Comparison of ENCODE assay signal across 8 cellular contexts in genomic region chr11:64777449-64778222, GRCh38. TPM values are rescaled to one million over a fixed set of nuclear protein-coding genes. Genes with fewer than 3 reads are reported as not detected.
DNase-seq lines count a peak whose midpoint lies in the region; ATAC-seq and TF ChIP-seq lines count a peak whose summit lies in the region.

No MANE protein-coding gene starts in this region.

- no peaks in the 10 kb centered on the region for H3K9me3 ChIP-seq in CD8-positive, alpha-beta T cell (ENCODE audit: low read length)
- H3K9me3 ChIP-seq in breast epithelium, result no peaks in the 10 kb centered on the region

- no peaks in the 10 kb centered on the region for H3K27me3 Mint-ChIP-seq in CD8-positive, alpha-beta T cell (ENCODE audit: low read depth)

- H3K4me3 Mint-ChIP-seq in CD8-positive, alpha-beta T cell, result peak overlapping the region; percentile 93

- peak; percentile 63 to 91 (median 81) for DNase-seq in CD8-positive, alpha-beta T cell
- DNase-seq in NCI-H128 (lab: John Stamatoyannopoulos, UW; ENCODE audit: unreplicated experiment) (peak; percentile 60), breast epithelium (ENCODE audit: low spot score in 2 of 2) (peak; percentile 66 to 79), iPS-NIHi7 (ENCODE audit: extremely low spot score) (peak; percentile 85)

- H3K4me1 ChIP-seq in CD8-positive, alpha-beta T cell (ENCODE audit: insufficient read depth, low read length), result peaks cover 64% of the 10 kb centered on the region
- peaks cover 3 to 29% of the 10 kb centered on the region in 2 donors for H3K4me1 ChIP-seq in breast epithelium

- no peak for TF ChIP-seq POLR2A in breast epithelium (IDR thresholded peaks at IDR 0.05)

- CTCF ChIA-PET in CD8-positive, alpha-beta T cell (lab: Charles Lee), result interaction anchor here (1.4 to 19.3 kb wide), 3 partner anchors 12 to 33 kb away, joined by 3 to 474 read pairs (median 69); partner anchors contain the start of genes MAP4K2 and RASGRP2

- H3K36me3 Mint-ChIP-seq in CD8-positive, alpha-beta T cell, result peaks cover 50% of the 10 kb centered on the region

- peak overlapping the region; percentile 98 for H3K27ac ChIP-seq in CD8-positive, alpha-beta T cell (ENCODE audit: low read depth, low read length)
- H3K27ac ChIP-seq in VCaP (peak overlapping the region; percentile 100), breast epithelium (peak overlapping the region; percentile 99 to 100), skin epidermis (peak overlapping the region; percentile 95 to 100 (median 99))

- no peaks in the 10 kb centered on the region for H3K9me3 Mint-ChIP-seq in CD8-positive, alpha-beta T cell

- no peaks in the 10 kb centered on the region for H3K27me3 ChIP-seq in CD8-positive, alpha-beta T cell (ENCODE audit: insufficient read depth, low read length)
- no peaks in the 10 kb centered on the region for H3K27me3 ChIP-seq in breast epithelium

- POLR2A ChIA-PET in CD8-positive, alpha-beta T cell (lab: Charles Lee), result interaction anchor here (0.6 to 10.2 kb wide), 12 partner anchors 10 to 728 kb away, joined by 3 to 263 read pairs (median 5); partner anchors contain the start of genes PLCB3, PYGM, RASGRP2 and ZNHIT2

- peaks cover 69% of the 10 kb centered on the region for H3K4me1 Mint-ChIP-seq in CD8-positive, alpha-beta T cell (ENCODE audit: low read depth)

- intact Hi-C loops in CD8-positive, alpha-beta T cell (cut with DNase I, micrococcal nuclease), result loop anchor here (1.0 to 10.0 kb wide), 10 partner anchors 9 to 647 kb away; partner anchors contain the start of genes ZNHIT2 (in 2 of the 2), ATG2A (in 1 of the 2), CDC42BPG (in 1 of the 2) and EHD1 (in 1 of the 2)
- intact Hi-C loops in breast epithelium (cut with DNase I; ENCODE audit: low total_unique reads), result loop anchor here (5.0 kb wide), 1 partner anchor 765 kb away; no protein-coding TSS in a partner anchor

- peaks cover 46% of the 10 kb centered on the region for H3K36me3 ChIP-seq in CD8-positive, alpha-beta T cell (ENCODE audit: insufficient read depth, low read length)
- H3K36me3 ChIP-seq in breast epithelium, result peaks cover 8% of the 10 kb centered on the region

- ATAC-seq in CD8-positive, alpha-beta T cell, result peak; percentile 2
- peak; percentile 23 for ATAC-seq in GM21717 (IDR thresholded peaks at IDR 0.05; ENCODE audit: unreplicated experiment)
- no peak for ATAC-seq in HG03025 (IDR thresholded peaks at IDR 0.05; ENCODE audit: low FRiP score, unreplicated experiment)

- H3K27ac Mint-ChIP-seq in CD8-positive, alpha-beta T cell, result peak overlapping the region; percentile 91

- TF ChIP-seq CTCF in CD8-positive, alpha-beta T cell (IDR thresholded peaks at IDR 0.05), result no peak
- TF ChIP-seq CTCF in VCaP (conservative IDR thresholded peaks at IDR 0.05) (no peak), breast epithelium (IDR thresholded peaks at IDR 0.05) (no peak)

- H3K4me3 ChIP-seq in CD8-positive, alpha-beta T cell (ENCODE audit: low read depth, low read length), result peak overlapping the region; percentile 97
- peak overlapping the region; percentile 97 to 100 (median 98) for H3K4me3 ChIP-seq in breast epithelium
- H3K4me3 ChIP-seq in skin epidermis, result peak overlapping the region; percentile 87 to 97 (median 93)

RNA-seq across cellular contexts. Expression of gene SF1, which starts 0.7 kb away (rescaled TPM):
- 1,000 to 10,000 TPM; 1,574 to 1,625 TPM for total RNA-seq in CD8-positive, alpha-beta T cell
- total RNA-seq in breast epithelium, result 100 to 1,000 TPM; 264 to 293 (median 277) TPM

RNA-seq across cellular contexts. Expression of gene PYGM, which starts 17.9 kb away (rescaled TPM):
- 1 to 10 TPM; 4.7 to 5.5 TPM for total RNA-seq in CD8-positive, alpha-beta T cell
- 1 to 10 TPM; 1.3 to 4.5 (median 3.4) TPM for total RNA-seq in breast epithelium

RNA-seq across cellular contexts. Expression of gene MAP4K2, which starts 25.4 kb away (rescaled TPM):
- total RNA-seq in CD8-positive, alpha-beta T cell, result 10 to 100 TPM; 56.2 to 60.1 TPM
- 10 to 100 TPM in 2 of 3 donors, 1 to 10 TPM in 1; 7.7 to 16.1 (median 14.0) TPM for total RNA-seq in breast epithelium

RNA-seq across cellular contexts. Expression of gene MEN1, which starts 32.7 kb away (rescaled TPM):
- total RNA-seq in CD8-positive, alpha-beta T cell, result 10 to 100 TPM; 17.6 to 19.1 TPM
- 10 to 100 TPM; 11.4 to 19.0 (median 14.8) TPM for total RNA-seq in breast epithelium

RNA-seq across cellular contexts. Expression of gene RASGRP2, which starts 33.7 kb away (rescaled TPM):
- total RNA-seq in CD8-positive, alpha-beta T cell, result 100 to 1,000 TPM; 468 to 472 TPM
- 10 to 100 TPM in 2 of 3 donors, 1 to 10 TPM in 1; 10.0 to 12.5 (median 11.5) TPM for total RNA-seq in breast epithelium

Comparison
In these comparisons a context has a peak if more than half of its experiments do, and no peak if none do; other contexts are left out.
1. RNA of gene SF1, which starts 0.7 kb away (total RNA-seq): 1,574 to 1,625 TPM in CD8-positive, alpha-beta T cell; 264 to 293 TPM in breast epithelium; every median in the first group is over 4 times any median in the second.
2. Peak in every context shown above with its lines, with median percentiles within 50 percentile points of each other: DNase-seq, H3K27ac ChIP-seq and H3K4me3 ChIP-seq.